ENCODE assay signal across 1 cellular context in the genomic region with DNA sequence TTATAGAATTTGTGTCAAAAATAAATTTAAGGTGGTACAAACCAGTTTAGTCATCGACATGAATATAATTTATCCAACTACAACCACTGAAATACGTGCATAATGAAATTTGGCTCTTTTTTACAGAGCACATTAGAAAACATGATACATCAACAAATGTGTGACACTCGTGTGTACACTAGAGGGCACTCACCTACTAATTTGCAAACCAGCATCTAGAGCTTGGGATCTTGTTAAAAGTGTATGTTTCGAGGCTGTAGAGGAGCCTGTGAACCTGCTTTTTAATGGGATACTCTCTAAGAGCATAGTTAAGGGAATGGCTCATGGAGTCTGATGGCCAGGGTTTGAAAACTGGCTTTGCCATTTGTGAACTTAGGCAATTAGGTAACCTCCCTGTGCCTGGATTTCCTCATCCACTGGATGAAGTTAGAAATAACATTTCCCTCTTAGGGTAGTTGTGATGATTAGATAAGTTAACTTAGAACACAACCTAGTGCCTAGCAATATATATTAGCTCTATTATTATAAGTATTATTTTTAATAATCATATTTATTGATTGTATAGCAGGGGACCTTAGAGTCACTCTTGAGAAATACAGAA.
TF ChIP-seq lines count a peak whose summit lies in the region.

No MANE protein-coding gene starts in this region.

TF ChIP-seq in HepG2, 621 proteins besides CTCF, POLR2A, EP300 and RAD21:
- TF ChIP-seq STAT6 (CRISPR knock-in tag; IDR thresholded peaks at IDR 0.05; ENCODE audit: borderline replicate concordance): no peak
- peak; percentile 43 for TF ChIP-seq FOXA3 (CRISPR knock-in tag; IDR thresholded peaks at IDR 0.05)
- TF ChIP-seq ZNF224 (CRISPR knock-in tag; IDR thresholded peaks at IDR 0.05): no peak
- 0 out of 2 replicates have a peak, but pooled peaks have one; percentile 24 for TF ChIP-seq FOXK1 (CRISPR knock-in tag; IDR thresholded peaks at IDR 0.05; ENCODE audit: borderline replicate concordance, low read depth)
- TF ChIP-seq ZNF737 (CRISPR knock-in tag; IDR thresholded peaks at IDR 0.05; ENCODE audit: borderline replicate concordance): no peak
- TF ChIP-seq ATF3 (CRISPR knock-in tag; IDR thresholded peaks at IDR 0.05): no peak
- TF ChIP-seq STAG1 (CRISPR knock-in tag; IDR thresholded peaks at IDR 0.05): peak; percentile 89
- no peak for TF ChIP-seq GATAD1 (CRISPR knock-in tag; IDR thresholded peaks at IDR 0.05)
- TF ChIP-seq CBX5 (CRISPR knock-in tag; IDR thresholded peaks at IDR 0.05; ENCODE audit: borderline replicate concordance): no peak
- TF ChIP-seq ZNF180 (CRISPR knock-in tag; IDR thresholded peaks at IDR 0.05; ENCODE audit: borderline replicate concordance, low read depth): no peak
- peak; percentile 45; the same call in 1 of the 2 replicates for TF ChIP-seq MIXL1 (CRISPR knock-in tag; IDR thresholded peaks at IDR 0.05)
- TF ChIP-seq ZNF788 (CRISPR knock-in tag; IDR thresholded peaks at IDR 0.05; ENCODE audit: borderline replicate concordance): no peak
- TF ChIP-seq ZNF552 (CRISPR knock-in tag; IDR thresholded peaks at IDR 0.05; ENCODE audit: borderline replicate concordance): no peak
- TF ChIP-seq LCORL (IDR thresholded peaks at IDR 0.05): no peak
- no peak for TF ChIP-seq LCORL (CRISPR knock-in tag; IDR thresholded peaks at IDR 0.05)
- TF ChIP-seq SNRNP70 (IDR thresholded peaks at IDR 0.05; ENCODE audit: low read depth, low read length): no peak
- no peak for TF ChIP-seq NFYB (CRISPR knock-in tag; IDR thresholded peaks at IDR 0.05)
- no peak for TF ChIP-seq MAZ (IDR thresholded peaks at IDR 0.05; ENCODE audit: borderline replicate concordance, low read depth, low read length)
- TF ChIP-seq MAZ (CRISPR knock-in tag; IDR thresholded peaks at IDR 0.05; ENCODE audit: low read depth): no peak
- TF ChIP-seq, protein P1, sequence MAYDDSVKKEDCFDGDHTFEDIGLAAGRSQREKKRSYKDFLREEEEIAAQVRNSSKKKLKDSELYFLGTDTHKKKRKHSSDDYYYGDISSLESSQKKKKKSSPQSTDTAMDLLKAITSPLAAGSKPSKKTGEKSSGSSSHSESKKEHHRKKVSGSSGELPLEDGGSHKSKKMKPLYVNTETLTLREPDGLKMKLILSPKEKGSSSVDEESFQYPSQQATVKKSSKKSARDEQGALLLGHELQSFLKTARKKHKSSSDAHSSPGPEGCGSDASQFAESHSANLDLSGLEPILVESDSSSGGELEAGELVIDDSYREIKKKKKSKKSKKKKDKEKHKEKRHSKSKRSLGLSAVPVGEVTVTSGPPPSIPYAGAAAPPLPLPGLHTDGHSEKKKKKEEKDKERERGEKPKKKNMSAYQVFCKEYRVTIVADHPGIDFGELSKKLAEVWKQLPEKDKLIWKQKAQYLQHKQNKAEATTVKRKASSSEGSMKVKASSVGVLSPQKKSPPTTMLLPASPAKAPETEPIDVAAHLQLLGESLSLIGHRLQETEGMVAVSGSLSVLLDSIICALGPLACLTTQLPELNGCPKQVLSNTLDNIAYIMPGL (CRISPR knock-in tag; IDR thresholded peaks at IDR 0.05; ENCODE audit: borderline replicate concordance in 1 of 2, low read depth in 1 of 2): peak in 1 of 2 experiments; percentile 29; a peak in 1 of 4 replicates
- TF ChIP-seq KLF11 (CRISPR knock-in tag; IDR thresholded peaks at IDR 0.05): no peak
- TF ChIP-seq CCAR2 (optimal IDR thresholded peaks at IDR 0.05; ENCODE audit: low read depth, low read length): no peak
- TF ChIP-seq, protein P2, sequence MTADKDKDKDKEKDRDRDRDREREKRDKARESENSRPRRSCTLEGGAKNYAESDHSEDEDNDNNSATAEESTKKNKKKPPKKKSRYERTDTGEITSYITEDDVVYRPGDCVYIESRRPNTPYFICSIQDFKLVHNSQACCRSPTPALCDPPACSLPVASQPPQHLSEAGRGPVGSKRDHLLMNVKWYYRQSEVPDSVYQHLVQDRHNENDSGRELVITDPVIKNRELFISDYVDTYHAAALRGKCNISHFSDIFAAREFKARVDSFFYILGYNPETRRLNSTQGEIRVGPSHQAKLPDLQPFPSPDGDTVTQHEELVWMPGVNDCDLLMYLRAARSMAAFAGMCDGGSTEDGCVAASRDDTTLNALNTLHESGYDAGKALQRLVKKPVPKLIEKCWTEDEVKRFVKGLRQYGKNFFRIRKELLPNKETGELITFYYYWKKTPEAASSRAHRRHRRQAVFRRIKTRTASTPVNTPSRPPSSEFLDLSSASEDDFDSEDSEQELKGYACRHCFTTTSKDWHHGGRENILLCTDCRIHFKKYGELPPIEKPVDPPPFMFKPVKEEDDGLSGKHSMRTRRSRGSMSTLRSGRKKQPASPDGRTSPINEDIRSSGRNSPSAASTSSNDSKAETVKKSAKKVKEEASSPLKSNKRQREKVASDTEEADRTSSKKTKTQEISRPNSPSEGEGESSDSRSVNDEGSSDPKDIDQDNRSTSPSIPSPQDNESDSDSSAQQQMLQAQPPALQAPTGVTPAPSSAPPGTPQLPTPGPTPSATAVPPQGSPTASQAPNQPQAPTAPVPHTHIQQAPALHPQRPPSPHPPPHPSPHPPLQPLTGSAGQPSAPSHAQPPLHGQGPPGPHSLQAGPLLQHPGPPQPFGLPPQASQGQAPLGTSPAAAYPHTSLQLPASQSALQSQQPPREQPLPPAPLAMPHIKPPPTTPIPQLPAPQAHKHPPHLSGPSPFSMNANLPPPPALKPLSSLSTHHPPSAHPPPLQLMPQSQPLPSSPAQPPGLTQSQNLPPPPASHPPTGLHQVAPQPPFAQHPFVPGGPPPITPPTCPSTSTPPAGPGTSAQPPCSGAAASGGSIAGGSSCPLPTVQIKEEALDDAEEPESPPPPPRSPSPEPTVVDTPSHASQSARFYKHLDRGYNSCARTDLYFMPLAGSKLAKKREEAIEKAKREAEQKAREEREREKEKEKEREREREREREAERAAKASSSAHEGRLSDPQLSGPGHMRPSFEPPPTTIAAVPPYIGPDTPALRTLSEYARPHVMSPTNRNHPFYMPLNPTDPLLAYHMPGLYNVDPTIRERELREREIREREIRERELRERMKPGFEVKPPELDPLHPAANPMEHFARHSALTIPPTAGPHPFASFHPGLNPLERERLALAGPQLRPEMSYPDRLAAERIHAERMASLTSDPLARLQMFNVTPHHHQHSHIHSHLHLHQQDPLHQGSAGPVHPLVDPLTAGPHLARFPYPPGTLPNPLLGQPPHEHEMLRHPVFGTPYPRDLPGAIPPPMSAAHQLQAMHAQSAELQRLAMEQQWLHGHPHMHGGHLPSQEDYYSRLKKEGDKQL (CRISPR knock-in tag; IDR thresholded peaks at IDR 0.05; ENCODE audit: low read depth): no peak
- TF ChIP-seq PHF21A (CRISPR knock-in tag; IDR thresholded peaks at IDR 0.05): no peak
- TF ChIP-seq SETDB1 (CRISPR knock-in tag; IDR thresholded peaks at IDR 0.05; ENCODE audit: borderline replicate concordance): no peak
- TF ChIP-seq, protein P3, sequence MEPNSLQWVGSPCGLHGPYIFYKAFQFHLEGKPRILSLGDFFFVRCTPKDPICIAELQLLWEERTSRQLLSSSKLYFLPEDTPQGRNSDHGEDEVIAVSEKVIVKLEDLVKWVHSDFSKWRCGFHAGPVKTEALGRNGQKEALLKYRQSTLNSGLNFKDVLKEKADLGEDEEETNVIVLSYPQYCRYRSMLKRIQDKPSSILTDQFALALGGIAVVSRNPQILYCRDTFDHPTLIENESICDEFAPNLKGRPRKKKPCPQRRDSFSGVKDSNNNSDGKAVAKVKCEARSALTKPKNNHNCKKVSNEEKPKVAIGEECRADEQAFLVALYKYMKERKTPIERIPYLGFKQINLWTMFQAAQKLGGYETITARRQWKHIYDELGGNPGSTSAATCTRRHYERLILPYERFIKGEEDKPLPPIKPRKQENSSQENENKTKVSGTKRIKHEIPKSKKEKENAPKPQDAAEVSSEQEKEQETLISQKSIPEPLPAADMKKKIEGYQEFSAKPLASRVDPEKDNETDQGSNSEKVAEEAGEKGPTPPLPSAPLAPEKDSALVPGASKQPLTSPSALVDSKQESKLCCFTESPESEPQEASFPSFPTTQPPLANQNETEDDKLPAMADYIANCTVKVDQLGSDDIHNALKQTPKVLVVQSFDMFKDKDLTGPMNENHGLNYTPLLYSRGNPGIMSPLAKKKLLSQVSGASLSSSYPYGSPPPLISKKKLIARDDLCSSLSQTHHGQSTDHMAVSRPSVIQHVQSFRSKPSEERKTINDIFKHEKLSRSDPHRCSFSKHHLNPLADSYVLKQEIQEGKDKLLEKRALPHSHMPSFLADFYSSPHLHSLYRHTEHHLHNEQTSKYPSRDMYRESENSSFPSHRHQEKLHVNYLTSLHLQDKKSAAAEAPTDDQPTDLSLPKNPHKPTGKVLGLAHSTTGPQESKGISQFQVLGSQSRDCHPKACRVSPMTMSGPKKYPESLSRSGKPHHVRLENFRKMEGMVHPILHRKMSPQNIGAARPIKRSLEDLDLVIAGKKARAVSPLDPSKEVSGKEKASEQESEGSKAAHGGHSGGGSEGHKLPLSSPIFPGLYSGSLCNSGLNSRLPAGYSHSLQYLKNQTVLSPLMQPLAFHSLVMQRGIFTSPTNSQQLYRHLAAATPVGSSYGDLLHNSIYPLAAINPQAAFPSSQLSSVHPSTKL (CRISPR knock-in tag; IDR thresholded peaks at IDR 0.05): peak; percentile 23; the same call in 1 of the 2 replicates
- no peak for TF ChIP-seq IRF2 (CRISPR knock-in tag; IDR thresholded peaks at IDR 0.05)
- TF ChIP-seq SMC3 (IDR thresholded peaks at IDR 0.05; ENCODE audit: low read length): peak; percentile 64
- TF ChIP-seq ZSCAN21 (CRISPR knock-in tag; IDR thresholded peaks at IDR 0.05; ENCODE audit: borderline replicate concordance): no peak
- no peak for TF ChIP-seq ZNF850 (CRISPR knock-in tag; conservative IDR thresholded peaks at IDR 0.05)
- no peak for TF ChIP-seq HNRNPK (IDR thresholded peaks at IDR 0.05; ENCODE audit: low read depth, low read length, poor library complexity, severe bottlenecking)
- 0 out of 2 replicates have a peak, but pooled peaks have one; percentile 10 for TF ChIP-seq BCL6 (CRISPR knock-in tag; IDR thresholded peaks at IDR 0.05)
- no peak for TF ChIP-seq ZNF124 (CRISPR knock-in tag; IDR thresholded peaks at IDR 0.05)
